In the genomic region with DNA sequence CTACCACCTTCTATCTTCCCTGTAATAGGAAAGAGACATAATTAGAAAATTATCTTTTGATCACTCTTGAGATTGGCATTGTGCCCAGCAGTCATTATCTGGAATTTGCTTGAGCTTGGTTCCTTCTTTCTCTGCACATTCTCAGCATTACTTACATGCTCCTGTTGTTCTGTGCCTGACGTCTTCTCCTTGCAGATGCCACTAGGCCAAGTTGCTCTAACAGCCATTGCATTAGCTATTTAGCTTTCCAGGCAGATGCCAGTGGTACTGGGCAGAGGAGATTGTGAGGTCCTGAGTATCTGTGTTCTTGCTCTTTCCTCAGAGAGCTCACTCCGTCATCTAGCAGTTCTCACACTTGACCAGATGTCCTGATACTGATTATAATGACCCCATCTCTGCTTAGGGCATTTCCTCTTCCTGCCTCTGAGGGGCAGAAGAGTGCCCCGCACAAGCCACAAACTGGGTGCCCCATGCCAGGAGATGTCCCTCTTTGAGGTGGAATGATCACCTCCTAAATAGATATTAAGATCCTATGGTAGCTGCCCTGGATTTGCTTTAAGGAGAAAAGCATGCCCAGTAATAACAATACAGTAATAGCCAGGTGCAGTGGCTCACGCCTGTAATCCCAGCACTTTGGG, we compare ENCODE assay signal across 6 cellular contexts.
DNase-seq lines count a peak whose midpoint lies in the region; ATAC-seq and TF ChIP-seq lines count a peak whose summit lies in the region.

No MANE protein-coding gene starts in this region.

- peaks cover 52% of the 10 kb centered on the region for H3K36me3 Mint-ChIP-seq in nephron progenitor cell (ENCODE audit: low read depth)

- ATAC-seq in GM21423 (IDR thresholded peaks at IDR 0.05; ENCODE audit: unreplicated experiment) = no peak

- no peaks in the 10 kb centered on the region for H3K9me3 Mint-ChIP-seq in nephron progenitor cell

- peak overlapping the region; percentile 57 for H3K27ac Mint-ChIP-seq in nephron progenitor cell

- peak; percentile 14; the same call in 1 of the 2 replicates for TF ChIP-seq CTCF in VCaP (conservative IDR thresholded peaks at IDR 0.05)
- no peak for TF ChIP-seq CTCF in nephron progenitor cell (IDR thresholded peaks at IDR 0.05)

- H3K27me3 Mint-ChIP-seq in nephron progenitor cell (ENCODE audit: low read depth, poor library complexity) = no peaks in the 10 kb centered on the region

- H3K27ac ChIP-seq in VCaP = no peak overlapping the region

- peaks cover 19% of the 10 kb centered on the region for H3K4me1 Mint-ChIP-seq in nephron progenitor cell

- DNase-seq in DMS153 treated with DMSO at 0.1 percent for 48 hours (lab: John Stamatoyannopoulos, UW; ENCODE audit: unreplicated experiment) (peak; percentile 2), DMS153 (lab: John Stamatoyannopoulos, UW) (no peak), nephron progenitor cell (no peak), NCI-H187 treated with DMSO at 0.1 percent for 48 hours (lab: John Stamatoyannopoulos, UW) (no peak)

- H3K4me3 Mint-ChIP-seq in nephron progenitor cell = no peak overlapping the region
